10 cellular contexts compared by ENCODE assay signal in the genomic region with DNA sequence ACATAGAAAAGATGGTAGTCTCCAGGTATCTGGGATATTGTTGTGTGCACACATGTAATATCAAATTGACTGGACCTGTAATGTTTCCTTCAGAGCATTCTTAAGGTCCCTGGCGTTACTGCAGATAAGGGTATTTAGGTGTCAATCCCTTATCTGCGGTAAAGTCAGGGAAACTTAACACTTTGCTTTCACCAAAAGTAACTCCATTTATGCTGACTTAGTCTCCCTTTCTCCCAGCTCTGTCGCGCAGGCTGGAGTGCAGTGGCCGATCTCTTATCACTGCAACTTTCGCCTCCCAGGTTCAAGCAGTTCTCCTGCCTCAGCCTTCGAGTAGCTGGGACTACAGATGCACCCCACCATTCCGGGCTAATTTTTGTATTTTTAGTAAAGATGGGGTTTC. TPM values are rescaled to one million over a fixed set of nuclear protein-coding genes. Genes with fewer than 3 reads are reported as not detected.
A peak's percentile ranks its signal among the peaks of the same experiment; 100 is the strongest.
DNase-seq lines count a peak whose midpoint lies in the region; ATAC-seq and TF ChIP-seq lines count a peak whose summit lies in the region.
"Had no signal": no experiment of that assay in that cellular context is flagged by ENCODE, and none has a peak within 500 bp of the region (broad histone marks: within the 10 kb centered on the region; RNA-seq: fewer than 3 reads in every experiment).

No MANE protein-coding gene starts in this region.

- peaks cover 1% of the 10 kb centered on the region; the same call in 1 of the 2 replicates for H3K27me3 Mint-ChIP-seq in H9 (ENCODE audit: low read depth)

- H3K36me3 ChIP-seq in SK-N-MC (ENCODE audit: insufficient read depth, low read length) (no peaks in the 10 kb centered on the region), fibroblast of lung (ENCODE audit: control insufficient read depth, insufficient read depth, low read length) (no peaks in the 10 kb centered on the region), skeletal muscle tissue (ENCODE audit: control insufficient read depth in 3 of 3, insufficient read depth in 3 of 3, low read length in 3 of 3) (peaks cover 6 to 12% (median 11%) of the 10 kb centered on the region in 3 donors)

- no peak overlapping the region for H2BK20ac ChIP-seq in H9 (ENCODE audit: low read depth, low read length, poor library complexity, severe bottlenecking)

- H3K9ac ChIP-seq in H9 (ENCODE audit: extremely low read depth, insufficient read length, low read length) (no peak overlapping the region), SK-N-MC (ENCODE audit: insufficient read length) (no peak overlapping the region), fibroblast of lung (ENCODE audit: insufficient read depth, low read length) (no peak overlapping the region), skeletal muscle tissue (ENCODE audit: low read depth in 1 of 3, low read length in 3 of 3) (peak overlapping the region in 2 of 3 donors; percentile 61 to 89)

- no peak for ATAC-seq in GM21786 (IDR thresholded peaks at IDR 0.05; ENCODE audit: unreplicated experiment)
- ATAC-seq in HG03378 (IDR thresholded peaks at IDR 0.05; ENCODE audit: unreplicated experiment), result no peak

- DNase-seq in H9 (no peak), SK-N-MC (ENCODE audit: low read depth, low spot score) (no peak), fibroblast of lung (ENCODE audit: low read depth in 2 of 2) (no peak), anterior cingulate cortex (lab: John Stamatoyannopoulos, UW) (no peak), NCI-H82 (lab: John Stamatoyannopoulos, UW) (no peak)
- DNase-seq: activated CD8-positive, alpha-beta memory T cell treated with anti-CD3 and anti-CD28 coated beads, Interleukin-2, amount 50 U/mL, for 48 hours; NCI-H2107 had no signal

- no peak overlapping the region for H2BK15ac ChIP-seq in H9 (ENCODE audit: low read depth, low read length)

- TF ChIP-seq CTCF in H9 (conservative IDR thresholded peaks at IDR 0.05) (no peak), fibroblast of lung (conservative IDR thresholded peaks at IDR 0.05 in 1 of 2, IDR thresholded peaks at IDR 0.05 in 1 of 2; ENCODE audit: low read depth in 1 of 2, low read length in 2 of 2) (no peak)

- no peak overlapping the region for H3K18ac ChIP-seq in H9 (ENCODE audit: insufficient read length, low read depth, low read length)

- H3K4me1 ChIP-seq in H9 (ENCODE audit: insufficient read depth, low read length), result peaks cover 3% of the 10 kb centered on the region; the same call in 1 of the 2 replicates
- peaks cover 7% of the 10 kb centered on the region for H3K4me1 ChIP-seq in fibroblast of lung (ENCODE audit: control insufficient read depth, extremely low read depth, insufficient read depth, low read length)
- peaks cover 56 to 63% (median 58%) of the 10 kb centered on the region in 3 donors for H3K4me1 ChIP-seq in skeletal muscle tissue (ENCODE audit: control insufficient read depth in 3 of 3, insufficient read depth in 3 of 3, low read length in 3 of 3)

- H3K36me3 Mint-ChIP-seq in H9 (ENCODE audit: insufficient read depth in 1 of 3, low read depth in 3 of 3), result peaks cover 16 to 39% (median 36%) of the 10 kb centered on the region in 3 experiments

- no peak overlapping the region for H2AFZ ChIP-seq in H9 (ENCODE audit: low read length)
- H2AFZ ChIP-seq in fibroblast of lung (ENCODE audit: low read length), result no peak overlapping the region

- H3K79me1 ChIP-seq in H9 (ENCODE audit: insufficient read depth, low read depth, low read length, poor library complexity, severe bottlenecking), result peaks cover 2% of the 10 kb centered on the region

- no peak overlapping the region for H2BK5ac ChIP-seq in H9 (ENCODE audit: insufficient read length, low read length)

- H3K4me3 ChIP-seq in SK-N-MC, result peak overlapping the region; percentile 80
- H3K4me3 ChIP-seq in fibroblast of lung (replicated peaks in 1 of 4; ENCODE audit: control extremely low read depth in 1 of 4, insufficient read depth in 1 of 4, low read depth in 3 of 4, low read length in 4 of 4), result peak overlapping the region in 2 of 4 experiments; percentile 64 to 69
- peak overlapping the region in 2 of 3 donors; percentile 82 to 87 for H3K4me3 ChIP-seq in skeletal muscle tissue (ENCODE audit: low read length in 3 of 3)

- H3T11ph ChIP-seq in H9 (ENCODE audit: low read length), result no peak overlapping the region

- no peak overlapping the region for H4K8ac ChIP-seq in H9 (replicated peaks; ENCODE audit: insufficient read length, low read depth, low read length)

- no peak overlapping the region for H4K5ac ChIP-seq in H9 (ENCODE audit: insufficient read length, low read depth, low read length)

- no peak overlapping the region for H3K56ac ChIP-seq in H9 (ENCODE audit: insufficient read length, low read depth, low read length)

- H2BK12ac ChIP-seq in H9 (ENCODE audit: insufficient read length, low read depth, low read length), result no peak overlapping the region

- H3K4ac ChIP-seq in H9 (ENCODE audit: low read depth, low read length), result no peak overlapping the region

- no peak overlapping the region for H2AK5ac ChIP-seq in H9 (ENCODE audit: insufficient read length, low read length)

- peaks cover 2% of the 10 kb centered on the region for H4K20me1 ChIP-seq in H9 (ENCODE audit: control insufficient read depth, insufficient read depth, insufficient read length)
- no peaks in the 10 kb centered on the region for H4K20me1 ChIP-seq in fibroblast of lung (ENCODE audit: control insufficient read depth, extremely low read depth, insufficient read depth, low read length)

- H3K79me2 ChIP-seq in H9 (ENCODE audit: insufficient read depth, low read length) (peaks cover 4% of the 10 kb centered on the region; the same call in 1 of the 2 replicates), fibroblast of lung (ENCODE audit: control insufficient read depth, insufficient read depth, low read length) (peaks cover 3% of the 10 kb centered on the region)

- peak overlapping the region; percentile 78 to 88 for H3K4me3 Mint-ChIP-seq in H9

- peak overlapping the region; percentile 85 for H3K4me2 ChIP-seq in H9 (ENCODE audit: insufficient read depth, insufficient read length, low read length)
- peak overlapping the region; percentile 98 for H3K4me2 ChIP-seq in fibroblast of lung (ENCODE audit: extremely low read depth, insufficient read depth, low read length)

- WGBS in H9 (ENCODE audit: extremely low coverage, insufficient read length, low lambda C conversion rate), result no CpG with 5 or more reads among the region's 8 CpGs

- no peak overlapping the region for H3K27ac Mint-ChIP-seq in H9

- no peak overlapping the region for H3K23ac ChIP-seq in H9 (ENCODE audit: insufficient read length, low read depth, low read length)

- no peaks in the 10 kb centered on the region for H3K27me3 ChIP-seq in H9 (ENCODE audit: insufficient read depth, low read length)
- no peaks in the 10 kb centered on the region for H3K27me3 ChIP-seq in fibroblast of lung (ENCODE audit: control insufficient read depth, insufficient read depth, low read length)
- no peaks in the 10 kb centered on the region for H3K27me3 ChIP-seq in skeletal muscle tissue (ENCODE audit: control insufficient read depth in 3 of 3, insufficient read depth in 3 of 3, low read length in 3 of 3)

- H3K9me3 Mint-ChIP-seq in H9, result no peaks in the 10 kb centered on the region; a peak in 1 of 5 replicates

- H3K9me3 ChIP-seq in H9 (ENCODE audit: control insufficient read depth, low read depth, low read length) (no peaks in the 10 kb centered on the region), SK-N-MC (ENCODE audit: low read depth, low read length) (no peaks in the 10 kb centered on the region), fibroblast of lung (ENCODE audit: control insufficient read depth, insufficient read depth, low read depth, low read length) (no peaks in the 10 kb centered on the region), skeletal muscle tissue (ENCODE audit: control insufficient read depth in 3 of 3, low read length in 3 of 3) (no peaks in the 10 kb centered on the region)

- H2BK120ac ChIP-seq in H9 (ENCODE audit: low read depth, low read length, poor library complexity, severe bottlenecking), result no peak overlapping the region

- peaks cover 7% of the 10 kb centered on the region for H3K23me2 ChIP-seq in H9 (ENCODE audit: insufficient read length, low read depth, low read length, poor library complexity, severe bottlenecking)

- no peak overlapping the region for H3K27ac ChIP-seq in H9 (ENCODE audit: insufficient read length, low read depth, low read length)
- H3K27ac ChIP-seq in SK-N-MC, result no peak overlapping the region
- H3K27ac ChIP-seq in fibroblast of lung (ENCODE audit: insufficient read depth, low read length), result no peak overlapping the region
- H3K27ac ChIP-seq in skeletal muscle tissue (ENCODE audit: low read depth, low read length), result no peak overlapping the region

- H3K14ac ChIP-seq in H9 (ENCODE audit: insufficient read depth, low read length), result no peak overlapping the region

- H3K4me1 Mint-ChIP-seq in H9, result peaks cover 46 to 49% of the 10 kb centered on the region in 2 experiments

- no peak overlapping the region for H4K91ac ChIP-seq in H9 (ENCODE audit: insufficient read length, low read depth, low read length)

RNA-seq across cellular contexts. Expression of a gene that starts 1.8 kb away (rescaled TPM):
- 22.8 and 25.0 TPM in 2 replicates for total RNA-seq in H9 (2021)
- total RNA-seq in fibroblast of lung, result 9.9 and 13.1 TPM in 2 replicates
- polyA plus RNA-seq in fibroblast of lung, result 4.3 and 5.5 TPM in 2 replicates
- polyA plus RNA-seq in fibroblast of lung (2012), result 5.5 and 7.3 TPM in 2 replicates
- 23.9 and 24.4 TPM in 2 replicates for polyA minus RNA-seq in fibroblast of lung (ENCODE audit: low replicate concordance)
- total RNA-seq in skeletal muscle tissue, result 4.2 TPM

RNA-seq across cellular contexts. Expression of a gene that starts 25.9 kb away (rescaled TPM):
- total RNA-seq in H9 (2021), result 2.3 and 2.4 TPM in 2 replicates
- total RNA-seq in fibroblast of lung, result 1.0 and 1.3 TPM in 2 replicates
- polyA plus RNA-seq in fibroblast of lung, result 0.41 and 0.70 TPM in 2 replicates
- 0.58 and 0.73 TPM in 2 replicates for polyA plus RNA-seq in fibroblast of lung (2012)
- polyA minus RNA-seq in fibroblast of lung (ENCODE audit: low replicate concordance), result 0.30 and 2.1 TPM in 2 replicates
- total RNA-seq in skeletal muscle tissue, result 5.2 TPM

RNA-seq across cellular contexts. Expression of a gene that starts 39.9 kb away (rescaled TPM):
- total RNA-seq in H9 (2021) (13.0 and 13.9 TPM in 2 replicates), fibroblast of lung (4.6 and 5.3 TPM in 2 replicates), skeletal muscle tissue (3.7 TPM)
- 5.8 and 7.1 TPM in 2 replicates for polyA plus RNA-seq in fibroblast of lung
- 10.8 and 17.6 TPM in 2 replicates for polyA plus RNA-seq in fibroblast of lung (2012)
- polyA minus RNA-seq in fibroblast of lung (ENCODE audit: low replicate concordance), result 6.5 and 14.2 TPM in 2 replicates

RNA-seq across cellular contexts. Expression of a gene that starts 52.0 kb away (rescaled TPM):
- total RNA-seq in H9 (2021) (81.6 and 87.2 TPM in 2 replicates), fibroblast of lung (17.5 and 19.8 TPM in 2 replicates), skeletal muscle tissue (29.7 TPM)
- polyA plus RNA-seq in fibroblast of lung, result 9.4 and 12.7 TPM in 2 replicates
- polyA plus RNA-seq in fibroblast of lung (2012), result 12.4 and 14.3 TPM in 2 replicates
- 31.1 and 61.9 TPM in 2 replicates for polyA minus RNA-seq in fibroblast of lung (ENCODE audit: low replicate concordance)

RNA-seq across cellular contexts. Expression of a gene that starts 57.2 kb away (rescaled TPM):
- 8.5 and 8.9 TPM in 2 replicates for total RNA-seq in H9 (2021)
- total RNA-seq in fibroblast of lung, result 2.1 and 3.3 TPM in 2 replicates
- polyA plus RNA-seq in fibroblast of lung, result 3.5 and 3.7 TPM in 2 replicates
- 2.7 and 2.8 TPM in 2 replicates for polyA plus RNA-seq in fibroblast of lung (2012)
- polyA minus RNA-seq in fibroblast of lung (ENCODE audit: low replicate concordance), result 9.2 and 11.7 TPM in 2 replicates
- 6.3 TPM for total RNA-seq in skeletal muscle tissue

Comparison
In these comparisons a context has a peak if more than half of its experiments do, and no peak if none do; other contexts are left out.
1. H3K9ac ChIP-seq: peak in skeletal muscle tissue (2 of 3); none in H9 (single experiment), SK-N-MC (single experiment) and fibroblast of lung (single experiment).